Comparison of ENCODE assay signal across 9 cellular contexts in genomic region chr2:25323042-25323514, GRCh38. TPM values are rescaled to one million over a fixed set of nuclear protein-coding genes. Genes with fewer than 3 reads are reported as not detected.
DNase-seq lines count a peak whose midpoint lies in the region; ATAC-seq, FAIRE-seq and TF ChIP-seq lines count a peak whose summit lies in the region.
"Had no signal": no experiment of that assay in that cellular context is flagged by ENCODE, and none has a peak within 500 bp of the region (broad histone marks: within the 10 kb centered on the region; RNA-seq: fewer than 3 reads in every experiment).

No MANE protein-coding gene starts in this region.

- no peak overlapping the region for H3K27ac ChIP-seq in HepG2 (ENCODE audit: extremely low read length, insufficient read depth, low read length)

- peak overlapping the region; percentile 90 for H3K27ac Mint-ChIP-seq in activated T-helper 17 cell treated with anti-CD3 and anti-CD28 coated beads, Interleukin-2, amount 50 U/mL, for 72 hours
- H3K27ac Mint-ChIP-seq in stimulated activated naive CD8-positive, alpha-beta T cell treated with anti-CD3 and anti-CD28 coated beads, Interleukin-15, amount 100 ng/mL, for 72 hours: peak overlapping the region; percentile 23 to 93

- no peaks in the 10 kb centered on the region for H3K27me3 ChIP-seq in HepG2 (ENCODE audit: control insufficient read depth in 1 of 2, insufficient read depth in 2 of 2, low read length in 2 of 2)

- TF ChIP-seq RAD21 in HepG2 (CRISPR knock-in tag; IDR thresholded peaks at IDR 0.05): no peak

- DNase-seq in activated T-cell treated with anti-CD3 and anti-CD28 coated beads for 48 hours (ENCODE audit: low read depth): peak; percentile 39
- no peak for DNase-seq in activated T-cell treated with anti-CD3 and anti-CD28 coated beads for 4 hours
- DNase-seq in HepG2 (ENCODE audit: low spot score): no peak
- peak in 1 of 2 donors; percentile 58 for DNase-seq in stimulated activated naive CD8-positive, alpha-beta T cell treated with anti-CD3 and anti-CD28 coated beads, Interleukin-15, amount 100 ng/mL, for 72 hours
- DNase-seq in NCI-H69 (lab: John Stamatoyannopoulos, UW): no peak
- DNase-seq in kidney glomerular epithelial cell (lab: John Stamatoyannopoulos, UW): no peak
- DNase-seq: NCI-H187 treated with DMSO at 0.1 percent for 48 hours had no signal

- peak; percentile 90 for ATAC-seq in activated T-helper 17 cell treated with anti-CD3 and anti-CD28 coated beads, Interleukin-2, amount 50 U/mL, for 72 hours (replicated peaks)
- ATAC-seq in HepG2 (no peak; the same call in 2 of the 3 replicates), HG03520 (IDR thresholded peaks at IDR 0.05; ENCODE audit: unreplicated experiment) (no peak)
- peak; percentile 90 for ATAC-seq in stimulated activated naive CD8-positive, alpha-beta T cell treated with anti-CD3 and anti-CD28 coated beads, Interleukin-15, amount 100 ng/mL, for 72 hours

- POLR2A ChIA-PET in HepG2 (lab: Yijun Ruan, JAX): no interaction called here

- CTCF ChIA-PET in HepG2 (lab: Yijun Ruan, JAX; ENCODE audit: low intra/inter-chr PET ratio, low total read pairs): no interaction called here

- no peak overlapping the region for H2AFZ ChIP-seq in HepG2 (ENCODE audit: low read length)

- no peaks in the 10 kb centered on the region for H3K36me3 ChIP-seq in HepG2 (replicated peaks in 1 of 2; ENCODE audit: control insufficient read depth in 1 of 2, insufficient read depth in 2 of 2, low read length in 2 of 2)

- no peak for TF ChIP-seq POLR2A in HepG2 (IDR thresholded peaks at IDR 0.05; ENCODE audit: insufficient read depth in 1 of 2, low read depth in 2 of 2, low read length in 2 of 2)

- no peaks in the 10 kb centered on the region for H4K20me1 ChIP-seq in HepG2 (ENCODE audit: insufficient read depth, low read length)

- intact Hi-C loops in HepG2 (cut with micrococcal nuclease; ENCODE audit: unreplicated experiment): no loop called here

- peaks cover 37% of the 10 kb centered on the region for H3K4me1 Mint-ChIP-seq in activated T-helper 17 cell treated with anti-CD3 and anti-CD28 coated beads, Interleukin-2, amount 50 U/mL, for 72 hours
- peaks cover 72% of the 10 kb centered on the region for H3K4me1 Mint-ChIP-seq in stimulated activated naive CD8-positive, alpha-beta T cell treated with anti-CD3 and anti-CD28 coated beads, Interleukin-15, amount 100 ng/mL, for 72 hours

- no peak for TF ChIP-seq CTCF in HepG2 (CRISPR knock-in tag; IDR thresholded peaks at IDR 0.05)

- no TSS peak for BruUV-seq in HepG2 (replicated peaks; lab: Mats Ljungman, UMichigan)

- WGBS in HepG2 (ENCODE audit: low lambda C conversion rate): 65% methylated on average over 11 of the region's 13 CpGs

- peaks cover 30% of the 10 kb centered on the region for H3K36me3 Mint-ChIP-seq in activated T-helper 17 cell treated with anti-CD3 and anti-CD28 coated beads, Interleukin-2, amount 50 U/mL, for 72 hours (ENCODE audit: low read depth)

- H3K4me2 ChIP-seq in HepG2 (ENCODE audit: low read depth, low read length): no peak overlapping the region

- H3K4me3 Mint-ChIP-seq in activated T-helper 17 cell treated with anti-CD3 and anti-CD28 coated beads, Interleukin-2, amount 50 U/mL, for 72 hours: peak overlapping the region; percentile 84
- peak overlapping the region; percentile 80 to 81 for H3K4me3 Mint-ChIP-seq in stimulated activated naive CD8-positive, alpha-beta T cell treated with anti-CD3 and anti-CD28 coated beads, Interleukin-15, amount 100 ng/mL, for 72 hours

- H3K9ac ChIP-seq in HepG2 (ENCODE audit: insufficient read depth, low read depth, low read length): no peak overlapping the region

- in situ Hi-C loops in HepG2 (cut with HindIII; ENCODE audit: extremely low pct_ligation_motif_present, low pct_unique_long_range_greater_than_20kb): no loop called here

- H3K79me2 ChIP-seq in HepG2 (ENCODE audit: insufficient read depth, low read length): no peaks in the 10 kb centered on the region

- H3K9me3 Mint-ChIP-seq in activated T-helper 17 cell treated with anti-CD3 and anti-CD28 coated beads, Interleukin-2, amount 50 U/mL, for 72 hours: peaks cover 9% of the 10 kb centered on the region
- H3K9me3 Mint-ChIP-seq in stimulated activated naive CD8-positive, alpha-beta T cell treated with anti-CD3 and anti-CD28 coated beads, Interleukin-15, amount 100 ng/mL, for 72 hours: peaks cover 13 to 25% of the 10 kb centered on the region in 2 donors

- no peaks in the 10 kb centered on the region for H3K27me3 Mint-ChIP-seq in activated T-helper 17 cell treated with anti-CD3 and anti-CD28 coated beads, Interleukin-2, amount 50 U/mL, for 72 hours
- no peaks in the 10 kb centered on the region for H3K27me3 Mint-ChIP-seq in stimulated activated naive CD8-positive, alpha-beta T cell treated with anti-CD3 and anti-CD28 coated beads, Interleukin-15, amount 100 ng/mL, for 72 hours

- no peaks in the 10 kb centered on the region for H3K4me1 ChIP-seq in HepG2 (ENCODE audit: insufficient read depth, low read length)

- TF ChIP-seq EP300 in HepG2 (IDR thresholded peaks at IDR 0.05; ENCODE audit: low read depth in 2 of 2, low read length in 2 of 2): no peak
- TF ChIP-seq EP300 in HepG2 (CRISPR knock-in tag; IDR thresholded peaks at IDR 0.05; ENCODE audit: borderline replicate concordance): no peak

- peaks cover 5% of the 10 kb centered on the region; the same call in 1 of the 2 replicates for H3K9me3 ChIP-seq in HepG2 (ENCODE audit: low read length)

- no peak overlapping the region for H3K4me3 ChIP-seq in HepG2 (replicated peaks in 1 of 3; ENCODE audit: insufficient read depth in 1 of 3, low read depth in 2 of 3, low read length in 3 of 3)

- FAIRE-seq in HepG2 (lab: Jason Lieb, UNC): peak; percentile 4

TF ChIP-seq in HepG2, 621 proteins besides CTCF, POLR2A, EP300 and RAD21 (continues in another document):
- peak; percentile 48; the same call in 1 of the 2 replicates for TF ChIP-seq NFYB (CRISPR knock-in tag; IDR thresholded peaks at IDR 0.05)
- no peak for TF ChIP-seq FOXO4 (CRISPR knock-in tag; conservative IDR thresholded peaks at IDR 0.05)
- TF ChIP-seq RBAK (CRISPR knock-in tag; IDR thresholded peaks at IDR 0.05): no peak
- TF ChIP-seq NFYC (CRISPR knock-in tag; IDR thresholded peaks at IDR 0.05): peak; percentile 61
- no peak for TF ChIP-seq ATF7-NPFF (CRISPR knock-in tag; IDR thresholded peaks at IDR 0.05; ENCODE audit: low read depth)
- no peak for TF ChIP-seq TBX3 (IDR thresholded peaks at IDR 0.05; ENCODE audit: borderline replicate concordance)
- no peak for TF ChIP-seq SMC3 (IDR thresholded peaks at IDR 0.05; ENCODE audit: low read length)
- TF ChIP-seq ZNF256 (CRISPR knock-in tag; conservative IDR thresholded peaks at IDR 0.05): no peak
- TF ChIP-seq CREB1 (IDR thresholded peaks at IDR 0.05): no peak
- no peak for TF ChIP-seq CREB1 (CRISPR knock-in tag; IDR thresholded peaks at IDR 0.05)
- no peak for TF ChIP-seq CREM (IDR thresholded peaks at IDR 0.05)
- TF ChIP-seq CREM (CRISPR knock-in tag; IDR thresholded peaks at IDR 0.05): no peak
- TF ChIP-seq ZNF460 (CRISPR knock-in tag; IDR thresholded peaks at IDR 0.05; ENCODE audit: borderline replicate concordance): no peak
- TF ChIP-seq ZFP41 (CRISPR knock-in tag; IDR thresholded peaks at IDR 0.05; ENCODE audit: borderline replicate concordance): no peak

RNA-seq across cellular contexts. Expression of gene DNMT3A, which starts 18.6 kb away (rescaled TPM):
- total RNA-seq in activated T-helper 17 cell treated with anti-CD3 and anti-CD28 coated beads, Interleukin-2, amount 50 U/mL, for 72 hours: 10 to 100 TPM; 55.2 to 64.6 TPM
- total RNA-seq in HepG2 (2016; rRNA removed; fragmentation: Illumina TruSeq; extraction: Trizol): 29.1 and 39.4 TPM in 2 replicates
- total RNA-seq in HepG2 (2016; cell fraction: cytosol; rRNA removed; fragmentation: Illumina TruSeq; extraction: Trizol; ENCODE audit: low read depth): 5.8 and 6.2 TPM in 2 replicates
- 31.7 and 35.2 TPM in 2 replicates for total RNA-seq in HepG2 (2016; cell fraction: insoluble cytoplasmic fraction; rRNA removed; fragmentation: Illumina TruSeq; extraction: Trizol)
- total RNA-seq in HepG2 (2016; cell fraction: membrane; rRNA removed; fragmentation: Illumina TruSeq; extraction: Trizol): 15.9 and 18.0 TPM in 2 replicates
- total RNA-seq in HepG2 (2016; cell fraction: nucleus; rRNA removed; fragmentation: Illumina TruSeq; extraction: Trizol): 35.9 and 36.0 TPM in 2 replicates
- 14.7 and 16.4 TPM in 2 replicates for polyA plus RNA-seq in HepG2 (2011; rRNA removed)
- polyA plus RNA-seq in HepG2 (2011; cell fraction: cytosol; rRNA removed): 10.1 and 10.9 TPM in 2 replicates
- polyA plus RNA-seq in HepG2 (2011; cell fraction: nucleus; rRNA removed): 45.7 and 53.5 TPM in 2 replicates
- polyA plus RNA-seq in HepG2 (2012): 25.9 and 28.5 TPM in 2 replicates
- polyA plus RNA-seq in HepG2 (2016; cell fraction: cytosol; fragmentation: Illumina TruSeq; extraction: Trizol; ENCODE audit: low read depth): 4.3 and 5.0 TPM in 2 replicates
- polyA plus RNA-seq in HepG2 (2016; cell fraction: insoluble cytoplasmic fraction; fragmentation: Illumina TruSeq; extraction: Trizol; ENCODE audit: low read depth): 43.9 and 48.4 TPM in 2 replicates
- 10.6 and 11.7 TPM in 2 replicates for polyA plus RNA-seq in HepG2 (2016; cell fraction: membrane; fragmentation: Illumina TruSeq; extraction: Trizol; ENCODE audit: low read depth)
- polyA plus RNA-seq in HepG2 (2016; cell fraction: nucleus; fragmentation: Illumina TruSeq; extraction: Trizol; ENCODE audit: insufficient read depth, low read depth): 105 and 111 TPM in 2 replicates
- 11.0 and 59.1 TPM in 2 replicates for polyA minus RNA-seq in HepG2 (2011; rRNA and poly(A)+ RNA removed; ENCODE audit: low replicate concordance)
- 17.0 and 17.9 TPM in 2 replicates for polyA minus RNA-seq in HepG2 (2011; cell fraction: cytosol; rRNA and poly(A)+ RNA removed)
- 33.1 and 38.8 TPM in 2 replicates for polyA minus RNA-seq in HepG2 (2011; cell fraction: nucleus; rRNA and poly(A)+ RNA removed)

Comparison
In these comparisons a context has a peak if more than half of its experiments do, and no peak if none do; other contexts are left out.
1. ATAC-seq: peak in activated T-helper 17 cell treated with anti-CD3 and anti-CD28 coated beads, Interleukin-2, amount 50 U/mL, for 72 hours (single experiment) and stimulated activated naive CD8-positive, alpha-beta T cell treated with anti-CD3 and anti-CD28 coated beads, Interleukin-15, amount 100 ng/mL, for 72 hours (single experiment); none in HepG2 (single experiment) and HG03520 (single experiment).